Comparison of ENCODE assay signal across 8 cellular contexts in genomic region chr7:77698042-77698625, GRCh38. TPM values are rescaled to one million over a fixed set of nuclear protein-coding genes. Genes with fewer than 3 reads are reported as not detected.
A peak's percentile ranks its signal among the peaks of the same experiment; 100 is the strongest.
DNase-seq lines count a peak whose midpoint lies in the region; ATAC-seq, FAIRE-seq and TF ChIP-seq lines count a peak whose summit lies in the region.

No MANE protein-coding gene starts in this region.

- no peak for TF ChIP-seq RAD21 in GM12878 (IDR thresholded peaks at IDR 0.05; ENCODE audit: insufficient read depth, low read depth, low read length)

- RAD21 ChIA-PET in GM12878 (lab: Charles Lee; ENCODE audit: unreplicated experiment), result interaction anchor here (0.9 to 2.8 kb wide), 8 partner anchors 11 to 321 kb away, joined by 3 to 11 read pairs (median 4); no protein-coding TSS in a partner anchor

- peaks cover 75% of the 10 kb centered on the region for H3K79me2 ChIP-seq in KMS-11 (ENCODE audit: insufficient read depth, low read depth)
- peaks cover 81% of the 10 kb centered on the region for H3K79me2 ChIP-seq in GM12878 (ENCODE audit: control insufficient read depth, insufficient read depth, low read length)

- SMC1A ChIA-PET in GM12878 (lab: Charles Lee; ENCODE audit: uncharacterized antibody, unreplicated experiment), result interaction anchor here (0.8 to 3.7 kb wide), 22 partner anchors 10 to 497 kb away, joined by 3 to 19 read pairs (median 4); no protein-coding TSS in a partner anchor

- H2AFZ ChIP-seq in KMS-11 (ENCODE audit: low read depth) (no peak overlapping the region), GM12878 (ENCODE audit: control insufficient read depth, low read depth, low read length) (no peak overlapping the region)

- peak; percentile 8; the same call in 1 of the 3 replicates for ATAC-seq in GM12878
- ATAC-seq in GM21529 (IDR thresholded peaks at IDR 0.05; ENCODE audit: unreplicated experiment), result no peak
- no peak for ATAC-seq in HG03159 (IDR thresholded peaks at IDR 0.05; ENCODE audit: unreplicated experiment)

- peak; percentile 7 for FAIRE-seq in GM12878 (lab: Jason Lieb, UNC)

- intact Hi-C loops in GM12878 (cut with micrococcal nuclease; ENCODE audit: unreplicated experiment), result no loop called here

- no peak for TF ChIP-seq CTCF in BE2C (IDR thresholded peaks at IDR 0.05; ENCODE audit: low read depth, low read length)
- TF ChIP-seq CTCF in KMS-11 (conservative IDR thresholded peaks at IDR 0.05; ENCODE audit: low read depth, low read length), result no peak
- no peak for TF ChIP-seq CTCF in GM12878 (IDR thresholded peaks at IDR 0.05 in 2 of 3, conservative IDR thresholded peaks at IDR 0.05 in 1 of 3; ENCODE audit: control insufficient read depth in 2 of 3, extremely low read depth in 1 of 3, insufficient read depth in 1 of 3, low read depth in 3 of 3, low read length in 3 of 3)

- H3K36me3 ChIP-seq in BE2C (no peaks in the 10 kb centered on the region; the same call in 1 of the 2 replicates), KMS-11 (ENCODE audit: insufficient read depth) (no peaks in the 10 kb centered on the region), GM12878 (ENCODE audit: control insufficient read depth in 2 of 2, insufficient read depth in 2 of 2, low read length in 1 of 2) (0 out of 4 replicates have a peak, but pooled peaks cover 0 to 3% of the 10 kb centered on the region in 2 experiments)

- H3K27ac ChIP-seq in KMS-11 (peak overlapping the region; percentile 91; the same call in 1 of the 2 replicates), GM12878 (ENCODE audit: control insufficient read depth, insufficient read depth) (peak overlapping the region; percentile 95; the same call in 1 of the 2 replicates)

- BruUV-seq in GM12878 (replicated peaks; lab: Mats Ljungman, UMichigan), result no TSS peak

- DNase-seq in BE2C (no peak), GM12878 (ENCODE audit: low read depth, low spot score) (no peak), H4 (ENCODE audit: low spot score) (no peak), putamen (ENCODE audit: low spot score) (no peak)

- H3K9me3 ChIP-seq in BE2C (no peaks in the 10 kb centered on the region), GM12878 (replicated peaks; ENCODE audit: control insufficient read depth, insufficient read depth, low read length) (no peaks in the 10 kb centered on the region), mononuclear cell (ENCODE audit: low read depth, low read length) (no peaks in the 10 kb centered on the region)

- H3K4me1 ChIP-seq in BE2C (no peaks in the 10 kb centered on the region), KMS-11 (ENCODE audit: low read depth, poor library complexity, severe bottlenecking) (peaks cover 45% of the 10 kb centered on the region), GM12878 (ENCODE audit: control insufficient read depth, insufficient read depth, low read length) (peaks cover 6% of the 10 kb centered on the region), mononuclear cell (ENCODE audit: insufficient read depth, low read length) (peaks cover 55% of the 10 kb centered on the region)

- in situ Hi-C loops in GM12878 (cut with MboI), result no loop called here

- H4K20me1 ChIP-seq in KMS-11 (ENCODE audit: insufficient read depth) (peaks cover 33% of the 10 kb centered on the region), GM12878 (ENCODE audit: control insufficient read depth, insufficient read depth) (peaks cover 3% of the 10 kb centered on the region; the same call in 1 of the 2 replicates)

- CTCF ChIA-PET in GM12878 (lab: Yijun Ruan, JAX), result interaction anchor here (0.7 to 4.4 kb wide), 13 partner anchors 10 to 205 kb away, joined by 3 to 29 read pairs (median 4); partner anchors contain the start of genes PHTF2 and TMEM60

- TF ChIP-seq POLR2A in GM12878 (IDR thresholded peaks at IDR 0.05; ENCODE audit: low read depth, low read length), result no peak

- H3K9ac ChIP-seq in KMS-11 (peak overlapping the region; percentile 96; the same call in 1 of the 2 replicates), GM12878 (ENCODE audit: control insufficient read depth, insufficient read depth, low read length) (peak overlapping the region; percentile 97)

- H3K4me2 ChIP-seq in KMS-11 (peak overlapping the region; percentile 91), GM12878 (ENCODE audit: control insufficient read depth, insufficient read depth) (peak overlapping the region; percentile 68)

- peak overlapping the region; percentile 99 for H3K4me3 ChIP-seq in BE2C (ENCODE audit: low read depth, low read length)
- H3K4me3 ChIP-seq in KMS-11 (IDR thresholded peaks at IDR 0.05; ENCODE audit: insufficient read depth, low read depth, low read length), result no peak overlapping the region
- peak overlapping the region; percentile 99 for H3K4me3 ChIP-seq in GM12878
- H3K4me3 ChIP-seq in mononuclear cell (ENCODE audit: low read length), result peak overlapping the region; percentile 100

- POLR2A ChIA-PET in GM12878 (lab: Charles Lee), result interaction anchor here (0.6 to 3.3 kb wide), 4 partner anchors 11 to 169 kb away, joined by 3 to 12 read pairs (median 4); partner anchors contain the start of genes PHTF2 and TMEM60

- no peak for TF ChIP-seq EP300 in GM12878 (IDR thresholded peaks at IDR 0.05; ENCODE audit: borderline replicate concordance in 1 of 2, control insufficient read depth in 1 of 2, low read depth in 2 of 2, low read length in 2 of 2)

- no peaks in the 10 kb centered on the region for H3K27me3 ChIP-seq in BE2C
- H3K27me3 ChIP-seq in KMS-11 (ENCODE audit: insufficient read depth, low read depth), result no peaks in the 10 kb centered on the region
- H3K27me3 ChIP-seq in GM12878 (replicated peaks in 1 of 2; ENCODE audit: control insufficient read depth in 2 of 2, insufficient read depth in 2 of 2, low read length in 1 of 2), result no peaks in the 10 kb centered on the region
- H3K27me3 ChIP-seq in mononuclear cell (ENCODE audit: insufficient read depth, low read length), result no peaks in the 10 kb centered on the region

TF ChIP-seq in GM12878, 131 proteins besides CTCF, POLR2A, EP300 and RAD21 (continues in another document):
- no peak for TF ChIP-seq USF1 (IDR thresholded peaks at IDR 0.05; ENCODE audit: borderline replicate concordance, extremely low read length, insufficient read depth, low read depth, low read length)
- TF ChIP-seq NKRF (conservative IDR thresholded peaks at IDR 0.05), result no peak
- TF ChIP-seq MXI1 (IDR thresholded peaks at IDR 0.05; ENCODE audit: low read depth, low read length), result 0 out of 2 replicates have a peak, but pooled peaks have one; percentile 40
- no peak for TF ChIP-seq SUPT20H (IDR thresholded peaks at IDR 0.05; ENCODE audit: borderline replicate concordance, control insufficient read depth, low read depth, low read length)

RNA-seq across cellular contexts. Expression of gene RSBN1L, which starts 1.9 kb away (rescaled TPM):
- polyA plus RNA-seq in BE2C (2012; ENCODE audit: insufficient read depth, insufficient read length, low read depth), result 19.5 TPM
- total RNA-seq in GM12878 (2013; cell fraction: nucleolus; rRNA removed), result 24.9 and 25.6 TPM in 2 replicates
- total RNA-seq in GM12878 (2014; rRNA removed) (11.4 and 14.3 TPM in 2 replicates), GM12878 (2014; rRNA removed; fragmentation: Illumina TruSeq; extraction: Trizol) (23.7 and 24.8 TPM in 2 replicates), GM12878 (2021) (14.7 and 15.9 TPM in 2 replicates), mononuclear cell (14.3 TPM)
- polyA plus RNA-seq in GM12878 (2011; ENCODE audit: low read depth), result 5.2 TPM
- polyA plus RNA-seq in GM12878 (2011; rRNA removed) (17.6 and 21.3 TPM in 2 replicates), GM12878 (2014; fragmentation: Illumina TruSeq; extraction: Trizol) (21.5 and 24.9 TPM in 2 replicates), GM12878 (2014; fragmentation: Nextera tagmentation; extraction: Ambion mirVana) (1 to 10 TPM; 4.6 to 6.9 TPM), GM12878 (2014; rRNA removed) (9.2 and 10.0 TPM in 2 replicates), GM12878 (2016; fragmentation: Nextera tagmentation; extraction: Ambion mirVana) (1 to 10 TPM; 4.5 to 5.2 TPM)
- 4.6 and 7.6 TPM in 2 replicates for polyA plus RNA-seq in GM12878 (2011; cell fraction: cytosol; rRNA removed)
- 8.6 TPM in 2 replicates for polyA plus RNA-seq in GM12878 (2011; cell fraction: nucleus; rRNA removed)
- polyA plus RNA-seq in GM12878 (2012), result 9.4 and 12.3 TPM in 2 replicates
- polyA minus RNA-seq in GM12878 (2011; rRNA and poly(A)+ RNA removed), result 20.5 and 30.3 TPM in 2 replicates
- polyA minus RNA-seq in GM12878 (2011; cell fraction: cytosol; rRNA and poly(A)+ RNA removed), result 6.9 and 13.3 TPM in 2 replicates
- 5.8 and 11.3 TPM in 2 replicates for polyA minus RNA-seq in GM12878 (2011; cell fraction: nucleus; rRNA and poly(A)+ RNA removed)
- 9.9 and 25.6 TPM in 2 replicates for total RNA-seq in H4 (2014; rRNA removed; shearing (Covaris generic))
